1 cellular context compared by ENCODE assay signal in the genomic region with DNA sequence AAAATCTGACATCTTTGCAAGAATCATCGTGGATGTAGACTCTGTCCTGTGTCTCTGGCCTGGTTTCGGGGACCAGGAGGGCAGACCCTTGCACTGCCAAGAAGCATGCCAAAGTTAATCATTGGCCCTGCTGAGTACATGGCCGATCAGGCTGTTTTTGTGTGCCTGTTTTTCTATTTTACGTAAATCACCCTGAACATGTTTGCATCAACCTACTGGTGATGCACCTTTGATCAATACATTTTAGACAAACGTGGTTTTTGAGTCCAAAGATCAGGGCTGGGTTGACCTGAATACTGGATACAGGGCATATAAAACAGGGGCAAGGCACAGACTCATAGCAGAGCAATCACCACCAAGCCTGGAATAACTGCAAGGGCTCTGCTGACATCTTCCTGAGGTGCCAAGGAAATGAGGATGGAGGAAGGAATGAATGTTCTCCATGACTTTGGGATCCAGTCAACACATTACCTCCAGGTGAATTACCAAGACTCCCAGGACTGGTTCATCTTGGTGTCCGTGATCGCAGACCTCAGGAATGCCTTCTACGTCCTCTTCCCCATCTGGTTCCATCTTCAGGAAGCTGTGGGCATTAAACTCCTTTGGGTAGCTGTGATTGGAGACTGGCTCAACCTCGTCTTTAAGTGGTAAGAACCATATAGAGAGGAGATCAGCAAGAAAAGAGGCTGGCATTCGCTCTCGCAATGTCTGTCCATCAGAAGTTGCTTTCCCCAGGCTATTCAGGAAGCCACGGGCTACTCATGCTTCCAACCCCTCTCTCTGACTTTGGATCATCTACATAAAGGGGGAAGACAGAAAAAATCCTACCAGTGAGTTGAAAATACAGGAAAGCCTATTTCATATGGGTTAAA.
TF ChIP-seq lines count a peak whose summit lies in the region.

A gene (plus strand): TSS at position 340 of the 872 bp plus-strand sequence. CDS start 78 bp downstream, at position 418.

TF ChIP-seq in HepG2, 621 proteins besides CTCF, POLR2A, EP300 and RAD21 (continued from another document and continues in another):
- TF ChIP-seq, protein P1, sequence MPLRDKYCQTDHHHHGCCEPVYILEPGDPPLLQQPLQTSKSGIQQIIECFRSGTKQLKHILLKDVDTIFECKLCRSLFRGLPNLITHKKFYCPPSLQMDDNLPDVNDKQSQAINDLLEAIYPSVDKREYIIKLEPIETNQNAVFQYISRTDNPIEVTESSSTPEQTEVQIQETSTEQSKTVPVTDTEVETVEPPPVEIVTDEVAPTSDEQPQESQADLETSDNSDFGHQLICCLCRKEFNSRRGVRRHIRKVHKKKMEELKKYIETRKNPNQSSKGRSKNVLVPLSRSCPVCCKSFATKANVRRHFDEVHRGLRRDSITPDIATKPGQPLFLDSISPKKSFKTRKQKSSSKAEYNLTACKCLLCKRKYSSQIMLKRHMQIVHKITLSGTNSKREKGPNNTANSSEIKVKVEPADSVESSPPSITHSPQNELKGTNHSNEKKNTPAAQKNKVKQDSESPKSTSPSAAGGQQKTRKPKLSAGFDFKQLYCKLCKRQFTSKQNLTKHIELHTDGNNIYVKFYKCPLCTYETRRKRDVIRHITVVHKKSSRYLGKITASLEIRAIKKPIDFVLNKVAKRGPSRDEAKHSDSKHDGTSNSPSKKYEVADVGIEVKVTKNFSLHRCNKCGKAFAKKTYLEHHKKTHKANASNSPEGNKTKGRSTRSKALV (CRISPR knock-in tag; IDR thresholded peaks at IDR 0.05): peak; percentile 72
- TF ChIP-seq, protein P2, sequence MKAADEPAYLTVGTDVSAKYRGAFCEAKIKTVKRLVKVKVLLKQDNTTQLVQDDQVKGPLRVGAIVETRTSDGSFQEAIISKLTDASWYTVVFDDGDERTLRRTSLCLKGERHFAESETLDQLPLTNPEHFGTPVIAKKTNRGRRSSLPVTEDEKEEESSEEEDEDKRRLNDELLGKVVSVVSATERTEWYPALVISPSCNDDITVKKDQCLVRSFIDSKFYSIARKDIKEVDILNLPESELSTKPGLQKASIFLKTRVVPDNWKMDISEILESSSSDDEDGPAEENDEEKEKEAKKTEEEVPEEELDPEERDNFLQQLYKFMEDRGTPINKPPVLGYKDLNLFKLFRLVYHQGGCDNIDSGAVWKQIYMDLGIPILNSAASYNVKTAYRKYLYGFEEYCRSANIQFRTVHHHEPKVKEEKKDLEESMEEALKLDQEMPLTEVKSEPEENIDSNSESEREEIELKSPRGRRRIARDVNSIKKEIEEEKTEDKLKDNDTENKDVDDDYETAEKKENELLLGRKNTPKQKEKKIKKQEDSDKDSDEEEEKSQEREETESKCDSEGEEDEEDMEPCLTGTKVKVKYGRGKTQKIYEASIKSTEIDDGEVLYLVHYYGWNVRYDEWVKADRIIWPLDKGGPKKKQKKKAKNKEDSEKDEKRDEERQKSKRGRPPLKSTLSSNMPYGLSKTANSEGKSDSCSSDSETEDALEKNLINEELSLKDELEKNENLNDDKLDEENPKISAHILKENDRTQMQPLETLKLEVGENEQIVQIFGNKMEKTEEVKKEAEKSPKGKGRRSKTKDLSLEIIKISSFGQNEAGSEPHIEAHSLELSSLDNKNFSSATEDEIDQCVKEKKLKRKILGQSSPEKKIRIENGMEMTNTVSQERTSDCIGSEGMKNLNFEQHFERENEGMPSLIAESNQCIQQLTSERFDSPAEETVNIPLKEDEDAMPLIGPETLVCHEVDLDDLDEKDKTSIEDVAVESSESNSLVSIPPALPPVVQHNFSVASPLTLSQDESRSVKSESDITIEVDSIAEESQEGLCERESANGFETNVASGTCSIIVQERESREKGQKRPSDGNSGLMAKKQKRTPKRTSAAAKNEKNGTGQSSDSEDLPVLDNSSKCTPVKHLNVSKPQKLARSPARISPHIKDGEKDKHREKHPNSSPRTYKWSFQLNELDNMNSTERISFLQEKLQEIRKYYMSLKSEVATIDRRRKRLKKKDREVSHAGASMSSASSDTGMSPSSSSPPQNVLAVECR (CRISPR knock-in tag; IDR thresholded peaks at IDR 0.05; ENCODE audit: borderline replicate concordance): peak; percentile 73; the same call in 1 of the 2 replicates
- no peak for TF ChIP-seq TGIF2 (CRISPR knock-in tag; IDR thresholded peaks at IDR 0.05)
- no peak for TF ChIP-seq ZNF562 (CRISPR knock-in tag; IDR thresholded peaks at IDR 0.05; ENCODE audit: borderline replicate concordance)
- TF ChIP-seq, protein P3, sequence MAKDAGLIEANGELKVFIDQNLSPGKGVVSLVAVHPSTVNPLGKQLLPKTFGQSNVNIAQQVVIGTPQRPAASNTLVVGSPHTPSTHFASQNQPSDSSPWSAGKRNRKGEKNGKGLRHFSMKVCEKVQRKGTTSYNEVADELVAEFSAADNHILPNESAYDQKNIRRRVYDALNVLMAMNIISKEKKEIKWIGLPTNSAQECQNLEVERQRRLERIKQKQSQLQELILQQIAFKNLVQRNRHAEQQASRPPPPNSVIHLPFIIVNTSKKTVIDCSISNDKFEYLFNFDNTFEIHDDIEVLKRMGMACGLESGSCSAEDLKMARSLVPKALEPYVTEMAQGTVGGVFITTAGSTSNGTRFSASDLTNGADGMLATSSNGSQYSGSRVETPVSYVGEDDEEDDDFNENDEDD (CRISPR knock-in tag; IDR thresholded peaks at IDR 0.05; ENCODE audit: borderline replicate concordance): no peak
- TF ChIP-seq, protein P4, sequence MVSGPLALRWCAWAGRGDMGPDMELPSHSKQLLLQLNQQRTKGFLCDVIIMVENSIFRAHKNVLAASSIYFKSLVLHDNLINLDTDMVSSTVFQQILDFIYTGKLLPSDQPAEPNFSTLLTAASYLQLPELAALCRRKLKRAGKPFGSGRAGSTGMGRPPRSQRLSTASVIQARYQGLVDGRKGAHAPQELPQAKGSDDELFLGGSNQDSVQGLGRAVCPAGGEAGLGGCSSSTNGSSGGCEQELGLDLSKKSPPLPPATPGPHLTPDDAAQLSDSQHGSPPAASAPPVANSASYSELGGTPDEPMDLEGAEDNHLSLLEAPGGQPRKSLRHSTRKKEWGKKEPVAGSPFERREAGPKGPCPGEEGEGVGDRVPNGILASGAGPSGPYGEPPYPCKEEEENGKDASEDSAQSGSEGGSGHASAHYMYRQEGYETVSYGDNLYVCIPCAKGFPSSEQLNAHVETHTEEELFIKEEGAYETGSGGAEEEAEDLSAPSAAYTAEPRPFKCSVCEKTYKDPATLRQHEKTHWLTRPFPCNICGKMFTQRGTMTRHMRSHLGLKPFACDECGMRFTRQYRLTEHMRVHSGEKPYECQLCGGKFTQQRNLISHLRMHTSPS (CRISPR knock-in tag; IDR thresholded peaks at IDR 0.05; ENCODE audit: low read depth): peak; percentile 70; the same call in 1 of the 2 replicates
- TF ChIP-seq NCOA1 (CRISPR knock-in tag; IDR thresholded peaks at IDR 0.05): peak; percentile 50; the same call in 1 of the 2 replicates
- no peak for TF ChIP-seq PCBP1 (IDR thresholded peaks at IDR 0.05; ENCODE audit: borderline replicate concordance, low read depth, low read length)
- TF ChIP-seq YEATS2 (CRISPR knock-in tag; IDR thresholded peaks at IDR 0.05; ENCODE audit: borderline replicate concordance): peak; percentile 34; the same call in 1 of the 2 replicates
- peak; percentile 64; the same call in 1 of the 2 replicates for TF ChIP-seq SIN3B (IDR thresholded peaks at IDR 0.05; ENCODE audit: low read length)
- peak; percentile 34; the same call in 1 of the 2 replicates for TF ChIP-seq MXD4 (CRISPR knock-in tag; IDR thresholded peaks at IDR 0.05)
- no peak for TF ChIP-seq RBM39 (IDR thresholded peaks at IDR 0.05; ENCODE audit: low read depth, low read length, poor library complexity, severe bottlenecking)
- TF ChIP-seq ZNF781 (CRISPR knock-in tag; IDR thresholded peaks at IDR 0.05; ENCODE audit: borderline replicate concordance, not compliant biosample characterization): no peak
- TF ChIP-seq ZNF550 (CRISPR knock-in tag; IDR thresholded peaks at IDR 0.05; ENCODE audit: borderline replicate concordance): no peak
- TF ChIP-seq, protein P5, sequence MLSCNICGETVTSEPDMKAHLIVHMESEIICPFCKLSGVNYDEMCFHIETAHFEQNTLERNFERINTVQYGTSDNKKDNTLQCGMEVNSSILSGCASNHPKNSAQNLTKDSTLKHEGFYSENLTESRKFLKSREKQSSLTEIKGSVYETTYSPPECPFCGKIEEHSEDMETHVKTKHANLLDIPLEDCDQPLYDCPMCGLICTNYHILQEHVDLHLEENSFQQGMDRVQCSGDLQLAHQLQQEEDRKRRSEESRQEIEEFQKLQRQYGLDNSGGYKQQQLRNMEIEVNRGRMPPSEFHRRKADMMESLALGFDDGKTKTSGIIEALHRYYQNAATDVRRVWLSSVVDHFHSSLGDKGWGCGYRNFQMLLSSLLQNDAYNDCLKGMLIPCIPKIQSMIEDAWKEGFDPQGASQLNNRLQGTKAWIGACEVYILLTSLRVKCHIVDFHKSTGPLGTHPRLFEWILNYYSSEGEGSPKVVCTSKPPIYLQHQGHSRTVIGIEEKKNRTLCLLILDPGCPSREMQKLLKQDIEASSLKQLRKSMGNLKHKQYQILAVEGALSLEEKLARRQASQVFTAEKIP (CRISPR knock-in tag; IDR thresholded peaks at IDR 0.05; ENCODE audit: borderline replicate concordance): no peak
- TF ChIP-seq NR2F2 (IDR thresholded peaks at IDR 0.05; ENCODE audit: borderline replicate concordance, low read depth): peak; percentile 72; the same call in 1 of the 2 replicates
- no peak for TF ChIP-seq ZNF446 (CRISPR knock-in tag; IDR thresholded peaks at IDR 0.05)
- no peak for TF ChIP-seq MZF1 (CRISPR knock-in tag; IDR thresholded peaks at IDR 0.05; ENCODE audit: borderline replicate concordance)
- TF ChIP-seq ZNF225 (CRISPR knock-in tag; IDR thresholded peaks at IDR 0.05): no peak
- TF ChIP-seq TBX3 (IDR thresholded peaks at IDR 0.05; ENCODE audit: borderline replicate concordance): no peak; the same call in 1 of the 2 replicates
- TF ChIP-seq GABPA (IDR thresholded peaks at IDR 0.05; ENCODE audit: low read depth, low read length): no peak
- TF ChIP-seq GABPA (CRISPR knock-in tag; IDR thresholded peaks at IDR 0.05; ENCODE audit: low read depth): peak; percentile 59
- TF ChIP-seq ELF1 (CRISPR knock-in tag; IDR thresholded peaks at IDR 0.05): peak; percentile 68
- peak; percentile 84 for TF ChIP-seq ZNF430 (CRISPR knock-in tag; IDR thresholded peaks at IDR 0.05)
- TF ChIP-seq, protein P6, sequence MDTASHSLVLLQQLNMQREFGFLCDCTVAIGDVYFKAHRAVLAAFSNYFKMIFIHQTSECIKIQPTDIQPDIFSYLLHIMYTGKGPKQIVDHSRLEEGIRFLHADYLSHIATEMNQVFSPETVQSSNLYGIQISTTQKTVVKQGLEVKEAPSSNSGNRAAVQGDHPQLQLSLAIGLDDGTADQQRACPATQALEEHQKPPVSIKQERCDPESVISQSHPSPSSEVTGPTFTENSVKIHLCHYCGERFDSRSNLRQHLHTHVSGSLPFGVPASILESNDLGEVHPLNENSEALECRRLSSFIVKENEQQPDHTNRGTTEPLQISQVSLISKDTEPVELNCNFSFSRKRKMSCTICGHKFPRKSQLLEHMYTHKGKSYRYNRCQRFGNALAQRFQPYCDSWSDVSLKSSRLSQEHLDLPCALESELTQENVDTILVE (CRISPR knock-in tag; IDR thresholded peaks at IDR 0.05): peak; percentile 72
- peak; percentile 92 for TF ChIP-seq ARNTL (CRISPR knock-in tag; IDR thresholded peaks at IDR 0.05)
- TF ChIP-seq PLRG1 (conservative IDR thresholded peaks at IDR 0.05): no peak
- peak; percentile 59 for TF ChIP-seq RXRA (CRISPR knock-in tag; IDR thresholded peaks at IDR 0.05)
- peak; percentile 65; the same call in 1 of the 2 replicates for TF ChIP-seq ZFX (CRISPR knock-in tag; IDR thresholded peaks at IDR 0.05; ENCODE audit: low read depth)
- peak; percentile 71; the same call in 1 of the 2 replicates for TF ChIP-seq GTF2F1 (IDR thresholded peaks at IDR 0.05; ENCODE audit: low read length)
- no peak; the same call in 1 of the 2 replicates for TF ChIP-seq SP4 (CRISPR knock-in tag; IDR thresholded peaks at IDR 0.05)
- no peak; the same call in 1 of the 2 replicates for TF ChIP-seq ZNF670 (CRISPR knock-in tag; IDR thresholded peaks at IDR 0.05; ENCODE audit: borderline replicate concordance)
- TF ChIP-seq ZFP36 (IDR thresholded peaks at IDR 0.05; ENCODE audit: borderline replicate concordance, low read depth, low read length, partially characterized antibody): no peak
- no peak for TF ChIP-seq TRIM24 (CRISPR knock-in tag; IDR thresholded peaks at IDR 0.05)
- no peak for TF ChIP-seq TEAD2 (CRISPR knock-in tag; IDR thresholded peaks at IDR 0.05)
- TF ChIP-seq, protein P7, sequence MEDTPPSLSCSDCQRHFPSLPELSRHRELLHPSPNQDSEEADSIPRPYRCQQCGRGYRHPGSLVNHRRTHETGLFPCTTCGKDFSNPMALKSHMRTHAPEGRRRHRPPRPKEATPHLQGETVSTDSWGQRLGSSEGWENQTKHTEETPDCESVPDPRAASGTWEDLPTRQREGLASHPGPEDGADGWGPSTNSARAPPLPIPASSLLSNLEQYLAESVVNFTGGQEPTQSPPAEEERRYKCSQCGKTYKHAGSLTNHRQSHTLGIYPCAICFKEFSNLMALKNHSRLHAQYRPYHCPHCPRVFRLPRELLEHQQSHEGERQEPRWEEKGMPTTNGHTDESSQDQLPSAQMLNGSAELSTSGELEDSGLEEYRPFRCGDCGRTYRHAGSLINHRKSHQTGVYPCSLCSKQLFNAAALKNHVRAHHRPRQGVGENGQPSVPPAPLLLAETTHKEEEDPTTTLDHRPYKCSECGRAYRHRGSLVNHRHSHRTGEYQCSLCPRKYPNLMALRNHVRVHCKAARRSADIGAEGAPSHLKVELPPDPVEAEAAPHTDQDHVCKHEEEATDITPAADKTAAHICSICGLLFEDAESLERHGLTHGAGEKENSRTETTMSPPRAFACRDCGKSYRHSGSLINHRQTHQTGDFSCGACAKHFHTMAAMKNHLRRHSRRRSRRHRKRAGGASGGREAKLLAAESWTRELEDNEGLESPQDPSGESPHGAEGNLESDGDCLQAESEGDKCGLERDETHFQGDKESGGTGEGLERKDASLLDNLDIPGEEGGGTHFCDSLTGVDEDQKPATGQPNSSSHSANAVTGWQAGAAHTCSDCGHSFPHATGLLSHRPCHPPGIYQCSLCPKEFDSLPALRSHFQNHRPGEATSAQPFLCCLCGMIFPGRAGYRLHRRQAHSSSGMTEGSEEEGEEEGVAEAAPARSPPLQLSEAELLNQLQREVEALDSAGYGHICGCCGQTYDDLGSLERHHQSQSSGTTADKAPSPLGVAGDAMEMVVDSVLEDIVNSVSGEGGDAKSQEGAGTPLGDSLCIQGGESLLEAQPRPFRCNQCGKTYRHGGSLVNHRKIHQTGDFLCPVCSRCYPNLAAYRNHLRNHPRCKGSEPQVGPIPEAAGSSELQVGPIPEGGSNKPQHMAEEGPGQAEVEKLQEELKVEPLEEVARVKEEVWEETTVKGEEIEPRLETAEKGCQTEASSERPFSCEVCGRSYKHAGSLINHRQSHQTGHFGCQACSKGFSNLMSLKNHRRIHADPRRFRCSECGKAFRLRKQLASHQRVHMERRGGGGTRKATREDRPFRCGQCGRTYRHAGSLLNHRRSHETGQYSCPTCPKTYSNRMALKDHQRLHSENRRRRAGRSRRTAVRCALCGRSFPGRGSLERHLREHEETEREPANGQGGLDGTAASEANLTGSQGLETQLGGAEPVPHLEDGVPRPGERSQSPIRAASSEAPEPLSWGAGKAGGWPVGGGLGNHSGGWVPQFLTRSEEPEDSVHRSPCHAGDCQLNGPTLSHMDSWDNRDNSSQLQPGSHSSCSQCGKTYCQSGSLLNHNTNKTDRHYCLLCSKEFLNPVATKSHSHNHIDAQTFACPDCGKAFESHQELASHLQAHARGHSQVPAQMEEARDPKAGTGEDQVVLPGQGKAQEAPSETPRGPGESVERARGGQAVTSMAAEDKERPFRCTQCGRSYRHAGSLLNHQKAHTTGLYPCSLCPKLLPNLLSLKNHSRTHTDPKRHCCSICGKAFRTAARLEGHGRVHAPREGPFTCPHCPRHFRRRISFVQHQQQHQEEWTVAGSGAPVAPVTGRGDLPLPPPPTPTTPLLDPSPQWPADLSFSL (CRISPR knock-in tag; IDR thresholded peaks at IDR 0.05): no peak
